Comparison of ENCODE assay signal across 10 cellular contexts in the genomic region with DNA sequence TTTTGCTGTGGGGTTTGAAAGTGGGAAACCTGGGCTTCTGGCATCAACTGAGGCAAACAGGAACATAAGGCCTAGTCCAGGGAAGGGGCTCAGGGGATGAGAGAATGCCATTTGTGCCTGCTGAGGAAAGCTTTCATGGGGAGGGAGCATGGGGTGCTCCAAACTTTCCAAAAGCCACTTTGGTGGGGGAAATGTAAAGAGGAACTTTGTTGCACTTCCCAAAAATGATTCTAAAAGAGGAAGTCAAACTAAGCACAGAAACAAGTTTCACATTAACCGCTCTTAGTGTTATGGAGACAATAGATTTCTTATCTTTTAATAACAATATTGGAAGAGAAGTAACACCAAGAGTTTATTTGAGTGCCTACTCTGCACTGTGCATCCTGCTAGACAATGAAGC. TPM values are rescaled to one million over a fixed set of nuclear protein-coding genes. Genes with fewer than 3 reads are reported as not detected.
DNase-seq lines count a peak whose midpoint lies in the region; ATAC-seq and TF ChIP-seq lines count a peak whose summit lies in the region.
"Had no signal": no experiment of that assay in that cellular context is flagged by ENCODE, and none has a peak within 500 bp of the region (broad histone marks: within the 10 kb centered on the region; RNA-seq: fewer than 3 reads in every experiment).

No MANE protein-coding gene starts in this region.

- peaks cover 20% of the 10 kb centered on the region for H3K4me1 ChIP-seq in ACC112 (ENCODE audit: control insufficient read depth, insufficient read depth, low read length, unreplicated experiment)
- H3K4me1 ChIP-seq in thyroid gland: no peaks in the 10 kb centered on the region
- H3K4me1 ChIP-seq in ovary (ENCODE audit: insufficient read depth): no peaks in the 10 kb centered on the region
- H3K4me1 ChIP-seq: breast epithelium had no signal

- H3K27ac Mint-ChIP-seq in T-cell (peak overlapping the region; percentile 82 to 89), immature natural killer cell (peak overlapping the region; percentile 78 to 96 (median 88))

- 81 to 82% methylated on average over 1 of the region's 1 CpG for WGBS in thyroid gland, 2 donors
- WGBS in ovary, 3 donors: 55 to 84% (median 79%) methylated on average over 1 of the region's 1 CpG

- no peaks in the 10 kb centered on the region for H3K9me3 ChIP-seq in thyroid gland
- H3K9me3 ChIP-seq in ovary: no peaks in the 10 kb centered on the region

- TF ChIP-seq POLR2A in thyroid gland (IDR thresholded peaks at IDR 0.05): no peak
- TF ChIP-seq POLR2A in ovary (IDR thresholded peaks at IDR 0.05): no peak

- H3K9me3 Mint-ChIP-seq in T-cell (peaks cover 0 to 3% (median 0%) of the 10 kb centered on the region in 3 donors), immature natural killer cell (no peaks in the 10 kb centered on the region)

- H3K36me3 Mint-ChIP-seq in T-cell: peaks cover 3% of the 10 kb centered on the region
- peaks cover 4 to 13% (median 5%) of the 10 kb centered on the region in 3 donors for H3K36me3 Mint-ChIP-seq in immature natural killer cell

- peaks cover 0 to 10% of the 10 kb centered on the region in 2 donors for H3K27me3 Mint-ChIP-seq in T-cell
- H3K27me3 Mint-ChIP-seq in immature natural killer cell (ENCODE audit: low read depth in 3 of 3): peaks cover 0 to 6% (median 6%) of the 10 kb centered on the region in 3 donors

- no peak overlapping the region for H3K4me3 ChIP-seq in ACC112 (ENCODE audit: low read depth, low read length)
- H3K4me3 ChIP-seq in thyroid gland (replicated peaks in 1 of 3): no peak overlapping the region
- no peak overlapping the region for H3K4me3 ChIP-seq in ovary
- H3K4me3 ChIP-seq: breast epithelium had no signal

- ATAC-seq in T-cell (replicated peaks in 1 of 4) (no peak), GM21447 (IDR thresholded peaks at IDR 0.05; ENCODE audit: unreplicated experiment) (no peak)

- intact Hi-C loops in thyroid gland (cut with DNase I) (no loop called here), ovary (cut with DNase I) (no loop called here)

- H2AFZ ChIP-seq in ACC112 (ENCODE audit: low read length, unreplicated experiment): no peak overlapping the region

- CTCF ChIA-PET in T-cell (lab: Charles Lee): interaction anchor here in 1 of 2 donors (0.6 to 4.2 kb wide), 5 partner anchors 10 to 582 kb away, joined by 3 to 27 read pairs (median 4); no protein-coding TSS in a partner anchor

- no peak for TF ChIP-seq EP300 in ovary (IDR thresholded peaks at IDR 0.05)

- H3K4me3 Mint-ChIP-seq in T-cell (peak overlapping the region; percentile 2 to 78 (median 60)), immature natural killer cell (peak overlapping the region; percentile 72 to 83 (median 75))

- H3K36me3 ChIP-seq in ACC112 (ENCODE audit: insufficient read depth, low read length): no peaks in the 10 kb centered on the region
- no peaks in the 10 kb centered on the region for H3K36me3 ChIP-seq in thyroid gland
- H3K36me3 ChIP-seq in ovary: no peaks in the 10 kb centered on the region
- H3K36me3 ChIP-seq: breast epithelium had no signal

- H3K4me1 Mint-ChIP-seq in T-cell (peaks cover 44 to 72% (median 44%) of the 10 kb centered on the region in 3 donors), immature natural killer cell (peaks cover 72 to 88% of the 10 kb centered on the region in 2 donors)

- DNase-seq in GDM1 (lab: John Stamatoyannopoulos, UW): peak; percentile 65
- no peak for DNase-seq in T-cell
- no peak for DNase-seq in immature natural killer cell
- no peak for DNase-seq in thyroid gland
- DNase-seq in ovary: no peak
- no peak for DNase-seq in NCI-H1436 (lab: John Stamatoyannopoulos, UW)
- DNase-seq: Calu3 had no signal

- POLR2A ChIA-PET in T-cell (lab: Charles Lee): interaction anchor here in 1 of 2 donors (1.0 kb wide), 1 partner anchor 16 kb away, joined by 3 read pairs; no protein-coding TSS in a partner anchor

- H3K27me3 ChIP-seq in ACC112 (ENCODE audit: insufficient read depth, low read length) (no peaks in the 10 kb centered on the region), thyroid gland (no peaks in the 10 kb centered on the region), ovary (no peaks in the 10 kb centered on the region)

- H3K79me2 ChIP-seq in ACC112 (ENCODE audit: control insufficient read depth, insufficient read depth, low read length, unreplicated experiment): peaks cover 6% of the 10 kb centered on the region

- no peak for TF ChIP-seq CTCF in thyroid gland (IDR thresholded peaks at IDR 0.05)
- TF ChIP-seq CTCF in ovary (IDR thresholded peaks at IDR 0.05): no peak

- H3K27ac ChIP-seq in ACC112 (ENCODE audit: low read depth, low read length) (peak overlapping the region; percentile 94), thyroid gland (no peak overlapping the region), ovary (no peak overlapping the region)
- H3K27ac ChIP-seq: breast epithelium had no signal

RNA-seq across cellular contexts. Expression of a gene that starts 32.3 kb away (rescaled TPM):
- total RNA-seq in T-cell (10 to 100 TPM in 4 of 5 donors, 1 to 10 TPM in 1; 9.1 to 26.2 (median 18.4) TPM), thyroid gland (10 to 100 TPM in 1 of 4 donors, 1 to 10 TPM in 3; 5.8 to 10.2 (median 8.1) TPM), ovary (1 to 10 TPM in 5 of 7 donors, under 1 TPM in 2; 0.68 to 2.7 (median 1.1) TPM)
- polyA plus RNA-seq in immature natural killer cell (10 to 100 TPM in 2 of 3 donors, 1 to 10 TPM in 1; 9.3 to 23.6 (median 15.6) TPM), ovary (1 to 10 TPM in 1 of 2 donors, under 1 TPM in 1; 0.96 to 4.0 TPM)
- total RNA-seq: Calu3 had no signal

RNA-seq across cellular contexts. Expression of a gene that starts 44.1 kb away (rescaled TPM):
- 10 to 100 TPM; 56.5 to 63.2 (median 58.5) TPM for total RNA-seq in T-cell
- 10 to 100 TPM; 21.1 to 35.5 (median 32.3) TPM for polyA plus RNA-seq in immature natural killer cell
- 10 to 100 TPM; 33.8 to 41.5 (median 35.2) TPM for total RNA-seq in thyroid gland
- total RNA-seq in ovary: 10 to 100 TPM; 17.0 to 51.8 (median 34.4) TPM
- 10 to 100 TPM; 25.9 to 60.6 TPM for polyA plus RNA-seq in ovary
